In the genomic region with DNA sequence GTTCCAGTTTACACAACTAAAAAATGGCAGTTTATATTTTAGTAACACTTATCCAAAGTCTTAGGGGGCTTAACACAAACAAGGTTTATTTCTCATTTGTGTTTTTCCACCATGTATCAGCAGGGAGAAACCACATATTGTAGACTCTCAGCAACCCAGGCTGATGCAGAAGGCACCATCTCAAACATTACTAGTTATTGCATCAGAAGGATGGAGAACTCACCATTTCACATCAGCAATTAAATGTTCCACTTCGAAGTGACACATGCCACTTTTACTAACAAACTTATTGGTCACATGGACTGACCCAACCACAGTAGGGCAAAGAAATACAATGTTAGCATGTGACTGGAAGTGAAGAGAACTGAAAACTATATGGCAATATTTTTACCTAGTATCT, we compare ENCODE assay signal across 18 cellular contexts. TPM values are rescaled to one million over a fixed set of nuclear protein-coding genes. Genes with fewer than 3 reads are reported as not detected.
A peak's percentile ranks its signal among the peaks of the same experiment; 100 is the strongest.
DNase-seq lines count a peak whose midpoint lies in the region; ATAC-seq and TF ChIP-seq lines count a peak whose summit lies in the region.
"Had no signal": no experiment of that assay in that cellular context is flagged by ENCODE, and none has a peak within 500 bp of the region (broad histone marks: within the 10 kb centered on the region; RNA-seq: fewer than 3 reads in every experiment).

No MANE protein-coding gene starts in this region.

- POLR2A ChIA-PET in activated CD4-positive, alpha-beta T cell treated with anti-CD3 and anti-CD28 coated beads for 36 hours (lab: Charles Lee), result no interaction called here
- POLR2A ChIA-PET in activated CD4-positive, alpha-beta T cell treated with anti-CD3 and anti-CD28 coated beads, Interleukin-2, amount 10 ng/mL, durations not matched to agents 7 days and 5 days (lab: Charles Lee), result no interaction called here
- POLR2A ChIA-PET in IMR-90 (lab: Charles Lee; ENCODE audit: unreplicated experiment) (no interaction called here), PC-9 (lab: Charles Lee; ENCODE audit: unreplicated experiment) (no interaction called here)

- H3K27me3 Mint-ChIP-seq in activated CD4-positive, alpha-beta T cell treated with anti-CD3 and anti-CD28 coated beads for 36 hours, result peaks cover 9% of the 10 kb centered on the region
- peaks cover 19% of the 10 kb centered on the region for H3K27me3 Mint-ChIP-seq in activated CD4-positive, alpha-beta T cell treated with anti-CD3 and anti-CD28 coated beads, Interleukin-2, amount 10 ng/mL, durations not matched to agents 7 days and 5 days

- no peaks in the 10 kb centered on the region for H3K79me1 ChIP-seq in IMR-90 (ENCODE audit: low read depth in 1 of 2, low read length in 2 of 2)

- no peak overlapping the region for H2BK5ac ChIP-seq in IMR-90 (ENCODE audit: low read depth, low read length, poor library complexity, severe bottlenecking)

- intact Hi-C loops in activated CD4-positive, alpha-beta T cell treated with anti-CD3 and anti-CD28 coated beads for 36 hours (cut with DNase I, micrococcal nuclease), result no loop called here
- intact Hi-C loops in IMR-90 (cut with micrococcal nuclease), result no loop called here
- intact Hi-C loops in PC-9 (cut with micrococcal nuclease; ENCODE audit: unreplicated experiment), result no loop called here

- no peak overlapping the region for H2BK120ac ChIP-seq in IMR-90 (ENCODE audit: low read depth, low read length)

- H3K4me3 ChIP-seq in IMR-90 (ENCODE audit: insufficient read depth, low read depth, low read length) (no peak overlapping the region), PC-9 (no peak overlapping the region)
- H3K4me3 ChIP-seq: A549, GM23248 had no signal

- TF ChIP-seq RAD21 in IMR-90 (IDR thresholded peaks at IDR 0.05; ENCODE audit: low read length), result no peak

- TF ChIP-seq POLR2A in IMR-90 (IDR thresholded peaks at IDR 0.05; ENCODE audit: low read depth, low read length) (no peak), erythroblast (IDR thresholded peaks at IDR 0.05; ENCODE audit: low read length) (no peak)

- H3K27ac ChIP-seq in IMR-90 (ENCODE audit: insufficient read depth, low read length) (no peak overlapping the region), PC-9 (no peak overlapping the region)
- H3K27ac ChIP-seq: 22Rv1, A549, C4-2B, GM23248 had no signal

- H2AFZ ChIP-seq in IMR-90 (replicated peaks; ENCODE audit: low read length, poor library complexity) (no peak overlapping the region), PC-9 (0 out of 2 replicates have a peak overlapping the region, but pooled peaks have one; percentile 37)
- H2AFZ ChIP-seq: GM23248 had no signal

- H4K5ac ChIP-seq in IMR-90 (ENCODE audit: low read depth, low read length), result no peak overlapping the region

- H3F3A ChIP-seq in PC-9 (ENCODE audit: insufficient read depth, low read depth), result no peaks in the 10 kb centered on the region

- H3K56ac ChIP-seq in IMR-90 (ENCODE audit: extremely low read depth, insufficient read depth, low read length), result no peak overlapping the region

- H3K9me3 Mint-ChIP-seq in activated CD4-positive, alpha-beta T cell treated with anti-CD3 and anti-CD28 coated beads for 36 hours (ENCODE audit: low read depth), result no peaks in the 10 kb centered on the region
- no peaks in the 10 kb centered on the region for H3K9me3 Mint-ChIP-seq in activated CD4-positive, alpha-beta T cell treated with anti-CD3 and anti-CD28 coated beads, Interleukin-2, amount 10 ng/mL, durations not matched to agents 7 days and 5 days
- H3K9me3 Mint-ChIP-seq: CD4-positive, alpha-beta T cell; HFFc6 had no signal

- no peak overlapping the region for H3K18ac ChIP-seq in IMR-90 (ENCODE audit: low read depth, low read length)

- H3K14ac ChIP-seq in IMR-90 (replicated peaks; ENCODE audit: low read depth, low read length), result no peak overlapping the region

- no peak overlapping the region for H2BK20ac ChIP-seq in IMR-90 (ENCODE audit: low read depth, low read length)

- CTCF ChIA-PET in activated CD4-positive, alpha-beta T cell treated with anti-CD3 and anti-CD28 coated beads for 36 hours (lab: Charles Lee), result no interaction called here
- CTCF ChIA-PET in activated CD4-positive, alpha-beta T cell treated with anti-CD3 and anti-CD28 coated beads, Interleukin-2, amount 10 ng/mL, durations not matched to agents 7 days and 5 days (lab: Charles Lee), result no interaction called here
- CTCF ChIA-PET in IMR-90 (lab: Yijun Ruan, JAX), result no interaction called here
- CTCF ChIA-PET in PC-9 (lab: Charles Lee), result no interaction called here

- no peak overlapping the region for H2BK15ac ChIP-seq in IMR-90 (ENCODE audit: low read depth, low read length)

- H3K9ac ChIP-seq in IMR-90 (ENCODE audit: low read depth, low read length), result no peak overlapping the region
- H3K9ac ChIP-seq: GM23248 had no signal

- no peak overlapping the region for H2AK9ac ChIP-seq in IMR-90 (replicated peaks; ENCODE audit: low read depth, low read length, poor library complexity)

- 0 out of 2 replicates have a peak, but pooled peaks cover 3% of the 10 kb centered on the region for H3K9me1 ChIP-seq in IMR-90 (ENCODE audit: insufficient read depth, low read length)

- peak; percentile 9 for ATAC-seq in activated CD4-positive, alpha-beta T cell treated with anti-CD3 and anti-CD28 coated beads for 36 hours
- no peak for ATAC-seq in IMR-90 (ENCODE audit: low read depth)
- ATAC-seq: A549, HepG2 had no signal

- TF ChIP-seq CTCF in IMR-90 (conservative IDR thresholded peaks at IDR 0.05; ENCODE audit: low read depth, low read length), result no peak
- TF ChIP-seq CTCF in PC-9 (conservative IDR thresholded peaks at IDR 0.05), result no peak

- no peaks in the 10 kb centered on the region for H3K79me2 ChIP-seq in PC-9 (ENCODE audit: low read depth)

- H3K4ac ChIP-seq in IMR-90 (ENCODE audit: low read depth, low read length), result no peak overlapping the region

- in situ Hi-C loops in IMR-90 (cut with MboI; ENCODE audit: low sequenced_read_pairs), result no loop called here

- no peak overlapping the region for H4K8ac ChIP-seq in IMR-90 (ENCODE audit: low read depth in 2 of 2, low read length in 2 of 2)

- no peak overlapping the region for H3K4me2 ChIP-seq in IMR-90 (ENCODE audit: low read depth, low read length)
- H3K4me2 ChIP-seq in PC-9, result no peak overlapping the region
- H3K4me2 ChIP-seq: A549 had no signal

- H3K27me3 ChIP-seq in IMR-90 (ENCODE audit: control insufficient read depth, insufficient read depth, low read length) (no peaks in the 10 kb centered on the region), PC-9 (ENCODE audit: insufficient read depth, low read depth) (no peaks in the 10 kb centered on the region)

- WGBS in IMR-90 (ENCODE audit: extremely low coverage in 2 of 2, insufficient read length in 1 of 2), 2 experiments, result no CpG with 5 or more reads among the region's 1 CpG

- H3K23ac ChIP-seq in IMR-90 (ENCODE audit: low read depth, low read length), result no peak overlapping the region

- no peaks in the 10 kb centered on the region for H3K36me3 Mint-ChIP-seq in activated CD4-positive, alpha-beta T cell treated with anti-CD3 and anti-CD28 coated beads for 36 hours (ENCODE audit: low read depth)
- no peaks in the 10 kb centered on the region for H3K36me3 Mint-ChIP-seq in activated CD4-positive, alpha-beta T cell treated with anti-CD3 and anti-CD28 coated beads, Interleukin-2, amount 10 ng/mL, durations not matched to agents 7 days and 5 days (ENCODE audit: low read depth)

- H3K9me2 ChIP-seq in PC-9 (ENCODE audit: insufficient read depth), result 0 out of 2 replicates have a peak, but pooled peaks cover 4% of the 10 kb centered on the region

- dilution Hi-C loops in IMR-90 (cut with HindIII; ENCODE audit: low sequenced_read_pairs, unreplicated experiment), result no loop called here

- H4K20me1 ChIP-seq in IMR-90 (ENCODE audit: insufficient read depth, low read length) (no peaks in the 10 kb centered on the region), PC-9 (ENCODE audit: insufficient read depth) (no peaks in the 10 kb centered on the region)

- BruUV-seq in IMR-90 (replicated peaks; lab: Mats Ljungman, UMichigan) (no TSS peak), PC-9 (replicated peaks; lab: Mats Ljungman, UMichigan) (no TSS peak)

- H3K9me3 ChIP-seq in IMR-90 (ENCODE audit: control insufficient read depth, insufficient read depth, low read length), result no peaks in the 10 kb centered on the region
- H3K9me3 ChIP-seq in PC-9 (ENCODE audit: insufficient read depth, low read depth), result no peaks in the 10 kb centered on the region; the same call in 1 of the 2 replicates
- H3K9me3 ChIP-seq: A549, Caco-2 had no signal

- no peak for DNase-seq in activated CD4-positive, alpha-beta T cell treated with anti-CD3 and anti-CD28 coated beads for 36 hours
- no peak for DNase-seq in activated CD4-positive, alpha-beta T cell treated with anti-CD3 and anti-CD28 coated beads, Interleukin-2, amount 10 ng/mL, durations not matched to agents 7 days and 5 days
- DNase-seq in IMR-90 (no peak), PC-9 (no peak), erythroblast (lab: John Stamatoyannopoulos, UW) (peak; percentile 7 to 49), NCI-H146 (lab: John Stamatoyannopoulos, UW) (no peak), ecto neural progenitor cell (ENCODE audit: low spot score) (no peak)
- DNase-seq: AML-193; Caco-2; CD4-positive, alpha-beta T cell; GDM1; GM23248; HCEC 1CT; HFFc6 had no signal

- no peaks in the 10 kb centered on the region for H3K4me1 Mint-ChIP-seq in activated CD4-positive, alpha-beta T cell treated with anti-CD3 and anti-CD28 coated beads for 36 hours
- no peaks in the 10 kb centered on the region for H3K4me1 Mint-ChIP-seq in activated CD4-positive, alpha-beta T cell treated with anti-CD3 and anti-CD28 coated beads, Interleukin-2, amount 10 ng/mL, durations not matched to agents 7 days and 5 days

- H3K4me3 Mint-ChIP-seq in activated CD4-positive, alpha-beta T cell treated with anti-CD3 and anti-CD28 coated beads for 36 hours, result no peak overlapping the region
- H3K4me3 Mint-ChIP-seq in activated CD4-positive, alpha-beta T cell treated with anti-CD3 and anti-CD28 coated beads, Interleukin-2, amount 10 ng/mL, durations not matched to agents 7 days and 5 days, result no peak overlapping the region
- H3K4me3 Mint-ChIP-seq: CD4-positive, alpha-beta T cell; HFFc6 had no signal

- H3K4me1 ChIP-seq in IMR-90 (ENCODE audit: control insufficient read depth, insufficient read depth, low read length) (peaks cover 10% of the 10 kb centered on the region), PC-9 (replicated peaks; ENCODE audit: insufficient read depth) (no peaks in the 10 kb centered on the region)

- no peak overlapping the region for H4K91ac ChIP-seq in IMR-90 (ENCODE audit: insufficient read depth, low read depth, low read length)

- H3K27ac Mint-ChIP-seq in activated CD4-positive, alpha-beta T cell treated with anti-CD3 and anti-CD28 coated beads for 36 hours, result no peak overlapping the region
- no peak overlapping the region for H3K27ac Mint-ChIP-seq in activated CD4-positive, alpha-beta T cell treated with anti-CD3 and anti-CD28 coated beads, Interleukin-2, amount 10 ng/mL, durations not matched to agents 7 days and 5 days
- H3K27ac Mint-ChIP-seq: CD4-positive, alpha-beta T cell; HFFc6 had no signal

- H3K36me3 ChIP-seq in IMR-90 (ENCODE audit: control insufficient read depth, insufficient read depth, low read length) (no peaks in the 10 kb centered on the region), PC-9 (ENCODE audit: low read depth) (no peaks in the 10 kb centered on the region)

- H2AK5ac ChIP-seq in IMR-90 (ENCODE audit: low read depth, low read length), result no peak overlapping the region

RNA-seq across cellular contexts. Expression of a gene that starts 22.5 kb away (rescaled TPM):
- total RNA-seq in activated CD4-positive, alpha-beta T cell treated with anti-CD3 and anti-CD28 coated beads for 36 hours, result 10 to 100 TPM; 78.4 to 84.5 TPM
- total RNA-seq in activated CD4-positive, alpha-beta T cell treated with anti-CD3 and anti-CD28 coated beads, Interleukin-2, amount 10 ng/mL, durations not matched to agents 7 days and 5 days, result 10 to 100 TPM; 85.9 to 94.8 TPM
- total RNA-seq in IMR-90 (2012; rRNA removed) (12.4 and 21.4 TPM in 2 replicates), PC-9 (2021) (29.2 and 40.5 TPM in 2 replicates)
- 4.1 and 4.9 TPM in 2 replicates for polyA plus RNA-seq in IMR-90 (2012; rRNA removed)
- 0.42 and 0.67 TPM in 2 replicates for polyA plus RNA-seq in IMR-90 (2012; cell fraction: cytosol; rRNA removed)
- polyA plus RNA-seq in IMR-90 (2012; cell fraction: nucleus; rRNA removed; ENCODE audit: low replicate concordance), result 0.27 and 2.8 TPM in 2 replicates

Comparison
In these comparisons a context has a peak if more than half of its experiments do, and no peak if none do; other contexts are left out.
1. DNase-seq: peak in erythroblast (2 of 2); none in activated CD4-positive, alpha-beta T cell treated with anti-CD3 and anti-CD28 coated beads for 36 hours (single experiment), activated CD4-positive, alpha-beta T cell treated with anti-CD3 and anti-CD28 coated beads, Interleukin-2, amount 10 ng/mL, durations not matched to agents 7 days and 5 days (single experiment), IMR-90 (single experiment), PC-9 (0 of 2), NCI-H146 (single experiment) and ecto neural progenitor cell (single experiment).